31 cellular contexts compared by ENCODE assay signal in genomic region chr4:20616313-20616712, GRCh38.
"Had no signal": no experiment of that assay in that cellular context is flagged by ENCODE, and none has a peak within 500 bp of the region (broad histone marks: within the 10 kb centered on the region; RNA-seq: fewer than 3 reads in every experiment).

No MANE protein-coding gene starts in this region.

- H3K4me3 ChIP-seq: dorsolateral prefrontal cortex, gastroesophageal sphincter, heart left ventricle, hepatocyte, left lung, ovary, smooth muscle cell, thoracic aorta, tibial nerve, upper lobe of left lung, vagina had no signal

- H3K27ac Mint-ChIP-seq: endodermal cell; mesothelial cell of epicardium; naive thymus-derived CD4-positive, alpha-beta T cell; stimulated activated naive CD8-positive, alpha-beta T cell treated with anti-CD3 and anti-CD28 coated beads, Interleukin-15, Interleukin-2, amounts not matched to agents 100 ng/mL and 50 ng/mL, for 24 hours had no signal

- H3K9me3 ChIP-seq: gastroesophageal sphincter, heart left ventricle, left lung, ovary, thoracic aorta, tibial nerve, upper lobe of left lung, vagina had no signal

- H3K27me3 ChIP-seq: dorsolateral prefrontal cortex, foreskin keratinocyte, gastroesophageal sphincter, heart left ventricle, hepatocyte, left lung, ovary, tibial nerve, upper lobe of left lung, vagina had no signal

- DNase-seq: cerebellar nuclear complex; cortex of kidney; dorsolateral prefrontal cortex; effector CD4-positive, alpha-beta T cell; endodermal cell; foreskin keratinocyte; heart left ventricle; kidney; mesenchymal stem cell; naive thymus-derived CD4-positive, alpha-beta T cell; nucleus accumbens; ovary; posterior cingulate gyrus; stimulated activated CD4-positive, alpha-beta T cell treated with anti-CD3 and anti-CD28 coated beads, Interleukin-12 subunit alpha, Interleukin-12 subunit beta, amount 100 ng/mL, for 4 hours; stimulated activated CD4-positive, alpha-beta T cell treated with anti-CD3 and anti-CD28 coated beads, Interleukin-1b, Interleukin-23, amount 100 ng/mL, for 48 hours; stimulated activated CD4-positive, alpha-beta T cell treated with anti-CD3 and anti-CD28 coated beads, Interleukin-4, amount 100 ng/mL, for 1 hour; stimulated activated CD8-positive, alpha-beta memory T cell treated with anti-CD3 and anti-CD28 coated beads, Interleukin-4, amount 100 ng/mL, for 48 hours had no signal

- H3K27me3 Mint-ChIP-seq: stimulated activated naive CD8-positive, alpha-beta T cell treated with anti-CD3 and anti-CD28 coated beads, Interleukin-15, Interleukin-2, amounts not matched to agents 100 ng/mL and 50 ng/mL, for 24 hours had no signal

- H3K4me3 Mint-ChIP-seq: endodermal cell; mesothelial cell of epicardium; naive thymus-derived CD4-positive, alpha-beta T cell; nephron; stimulated activated naive CD8-positive, alpha-beta T cell treated with anti-CD3 and anti-CD28 coated beads, Interleukin-15, Interleukin-2, amounts not matched to agents 100 ng/mL and 50 ng/mL, for 24 hours had no signal

- H3K27ac ChIP-seq: dorsolateral prefrontal cortex, epithelial cell of prostate, foreskin keratinocyte, heart left ventricle, hepatocyte, left lung, ovary, thoracic aorta, tibial nerve, vagina had no signal

- H3K36me3 Mint-ChIP-seq: naive thymus-derived CD4-positive, alpha-beta T cell had no signal

- H3K36me3 ChIP-seq: left lung, ovary, upper lobe of left lung had no signal

- H3K9me3 Mint-ChIP-seq: endodermal cell; mesothelial cell of epicardium; nephron; stimulated activated naive CD8-positive, alpha-beta T cell treated with anti-CD3 and anti-CD28 coated beads, Interleukin-15, Interleukin-2, amounts not matched to agents 100 ng/mL and 50 ng/mL, for 24 hours had no signal

- ATAC-seq: esophagus mucosa; gastroesophageal sphincter; heart left ventricle; naive thymus-derived CD4-positive, alpha-beta T cell; sciatic nerve had no signal
